21 cellular contexts compared by ENCODE assay signal in genomic region chr6:164303092-164304007, GRCh38.
DNase-seq lines count a peak whose midpoint lies in the region; ATAC-seq and TF ChIP-seq lines count a peak whose summit lies in the region.
"Had no signal": no experiment of that assay in that cellular context is flagged by ENCODE, and none has a peak within 500 bp of the region (broad histone marks: within the 10 kb centered on the region; RNA-seq: fewer than 3 reads in every experiment).

No MANE protein-coding gene starts in this region.

- no peak for TF ChIP-seq EP300 in sigmoid colon (IDR thresholded peaks at IDR 0.05)

- TF ChIP-seq POLR2A in sigmoid colon (IDR thresholded peaks at IDR 0.05): no peak

- H3K27ac ChIP-seq in brain microvascular endothelial cell: no peak overlapping the region
- H3K27ac ChIP-seq in sigmoid colon: peak overlapping the region in 1 of 4 donors; percentile 12
- H3K27ac ChIP-seq: prostate gland, upper lobe of right lung had no signal

- H3K27me3 Mint-ChIP-seq in T-helper 17 cell: no peaks in the 10 kb centered on the region
- H3K27me3 Mint-ChIP-seq: activated naive CD8-positive, alpha-beta T cell treated with anti-CD3 and anti-CD28 coated beads, Interleukin-2, amount 50 U/mL, for 24 hours; activated T-cell treated with anti-CD3 and anti-CD28 coated beads, Interleukin-2, amount 50 U/mL, for 24 hours had no signal

- no peaks in the 10 kb centered on the region for H3K4me1 ChIP-seq in sigmoid colon
- H3K4me1 ChIP-seq: BE2C, prostate gland, upper lobe of right lung had no signal

- H3K9me3 ChIP-seq in sigmoid colon: peaks cover 0 to 3% (median 0%) of the 10 kb centered on the region in 4 donors
- no peaks in the 10 kb centered on the region for H3K9me3 ChIP-seq in T-helper 17 cell (ENCODE audit: control insufficient read depth, low read length, poor library complexity, severe bottlenecking)
- H3K9me3 ChIP-seq: BE2C, prostate gland, upper lobe of right lung had no signal

- no peaks in the 10 kb centered on the region for H3K36me3 Mint-ChIP-seq in T-helper 17 cell (ENCODE audit: low read depth)

- in situ Hi-C loops in brain microvascular endothelial cell (cut with HindIII; ENCODE audit: low pct_ligation_motif_present, low sequenced_read_pairs): no loop called here

- H3K4me3 ChIP-seq in brain microvascular endothelial cell (ENCODE audit: low read depth, low read length) (no peak overlapping the region), sigmoid colon (no peak overlapping the region)
- H3K4me3 ChIP-seq: mucosa of descending colon, prostate gland, upper lobe of right lung had no signal

- ATAC-seq in HG03432 (IDR thresholded peaks at IDR 0.05; ENCODE audit: unreplicated experiment) (peak; percentile 61), left ventricle myocardium superior (peak; percentile 93), GM21825 (IDR thresholded peaks at IDR 0.05; ENCODE audit: unreplicated experiment) (no peak), T-helper 17 cell (no peak)
- ATAC-seq: activated naive CD8-positive, alpha-beta T cell treated with anti-CD3 and anti-CD28 coated beads, Interleukin-2, amount 50 U/mL, for 24 hours; mucosa of descending colon; PC-3; upper lobe of right lung had no signal

- H3K4me1 Mint-ChIP-seq in T-helper 17 cell: no peaks in the 10 kb centered on the region
- H3K4me1 Mint-ChIP-seq: activated naive CD8-positive, alpha-beta T cell treated with anti-CD3 and anti-CD28 coated beads, Interleukin-2, amount 50 U/mL, for 24 hours had no signal

- peak; percentile 52 for DNase-seq in brain microvascular endothelial cell
- peak; percentile 66 for DNase-seq in left ventricle myocardium superior
- DNase-seq in sigmoid colon: peak; percentile 77
- DNase-seq in cortex of kidney (lab: John Stamatoyannopoulos, UW): no peak
- no peak for DNase-seq in SK-N-DZ (ENCODE audit: low spot score)
- DNase-seq in T-helper 17 cell: no peak
- DNase-seq: activated naive CD8-positive, alpha-beta T cell treated with anti-CD3 and anti-CD28 coated beads, Interleukin-2, amount 50 U/mL, for 24 hours; activated T-cell treated with anti-CD3 and anti-CD28 coated beads, Interleukin-2, amount 50 U/mL, for 24 hours; BE2C; DMS79 treated with DMSO at 0.1 percent for 48 hours; IMR-90; mucosa of descending colon; NCI-H1048; NCI-H345; PC-3; stimulated activated CD4-positive, alpha-beta T cell treated with anti-CD3 and anti-CD28 coated beads, Interleukin-4, amount 100 ng/mL, for 1 hour; T-helper 1 cell; upper lobe of right lung had no signal

- H3K4me3 Mint-ChIP-seq in T-helper 17 cell: no peak overlapping the region
- H3K4me3 Mint-ChIP-seq: activated naive CD8-positive, alpha-beta T cell treated with anti-CD3 and anti-CD28 coated beads, Interleukin-2, amount 50 U/mL, for 24 hours; activated T-cell treated with anti-CD3 and anti-CD28 coated beads, Interleukin-2, amount 50 U/mL, for 24 hours had no signal

- intact Hi-C loops in left ventricle myocardium superior (cut with micrococcal nuclease): no loop called here
- intact Hi-C loops in sigmoid colon (cut with DNase I): no loop called here

- H3K36me3 ChIP-seq in brain microvascular endothelial cell (replicated peaks): no peaks in the 10 kb centered on the region
- H3K36me3 ChIP-seq in sigmoid colon: no peaks in the 10 kb centered on the region
- H3K36me3 ChIP-seq: BE2C, prostate gland, upper lobe of right lung had no signal

- TF ChIP-seq CTCF in brain microvascular endothelial cell (IDR thresholded peaks at IDR 0.05; ENCODE audit: low read depth, low read length, missing control alignments): no peak
- no peak for TF ChIP-seq CTCF in sigmoid colon (IDR thresholded peaks at IDR 0.05)

- no peaks in the 10 kb centered on the region for H3K27me3 ChIP-seq in brain microvascular endothelial cell (replicated peaks)
- no peaks in the 10 kb centered on the region for H3K27me3 ChIP-seq in sigmoid colon
- H3K27me3 ChIP-seq: BE2C, upper lobe of right lung had no signal

- WGBS in sigmoid colon, 2 donors: 77 to 80% methylated on average over 7 of the region's 7 CpGs

- no peak overlapping the region for H3K27ac Mint-ChIP-seq in T-helper 17 cell
- H3K27ac Mint-ChIP-seq: activated naive CD8-positive, alpha-beta T cell treated with anti-CD3 and anti-CD28 coated beads, Interleukin-2, amount 50 U/mL, for 24 hours; activated T-cell treated with anti-CD3 and anti-CD28 coated beads, Interleukin-2, amount 50 U/mL, for 24 hours had no signal

Comparison
In these comparisons a context has a peak if more than half of its experiments do, and no peak if none do; other contexts are left out.
1. ATAC-seq: peak in HG03432 (single experiment) and left ventricle myocardium superior (single experiment); none in GM21825 (single experiment) and T-helper 17 cell (single experiment).
2. DNase-seq: peak in brain microvascular endothelial cell (single experiment), left ventricle myocardium superior (single experiment) and sigmoid colon (single experiment); none in cortex of kidney (single experiment), SK-N-DZ (single experiment) and T-helper 17 cell (0 of 3).